ENCODE assay signal across 24 cellular contexts in the genomic region with DNA sequence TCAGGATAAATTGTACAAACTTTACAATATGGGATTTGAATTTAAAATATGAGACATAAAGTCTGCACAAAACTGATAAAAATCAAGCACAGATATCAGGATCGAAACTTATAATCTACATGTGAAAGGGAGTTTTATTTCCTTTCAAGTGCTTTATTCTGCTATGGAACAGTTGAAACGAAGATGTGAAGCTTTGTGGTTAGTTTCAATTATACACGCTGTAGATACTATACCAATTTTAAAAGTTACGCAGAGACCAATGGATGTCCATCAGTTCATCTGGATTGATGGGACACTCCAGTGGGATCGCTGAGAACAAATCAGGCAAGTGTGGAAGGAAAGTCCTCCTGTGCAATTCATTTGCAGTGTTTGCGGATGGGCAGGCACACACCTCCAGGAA.
"Had no signal": no experiment of that assay in that cellular context is flagged by ENCODE, and none has a peak within 500 bp of the region (broad histone marks: within the 10 kb centered on the region; RNA-seq: fewer than 3 reads in every experiment).

No MANE protein-coding gene starts in this region.

- H3K36me3 Mint-ChIP-seq: mesothelial cell of epicardium; naive B cell; stimulated activated memory B cell treated with anti-CD40 and anti-IgM and Interleukin-4, amounts not matched to agents 10 μg/mL and 1 μg/mL and 100 μg/mL, for 72 hours; type B pancreatic cell had no signal

- H3K4me1 Mint-ChIP-seq: mesothelial cell of epicardium had no signal

- ATAC-seq: left cardiac atrium; left ventricle myocardium superior; sciatic nerve; stimulated activated naive CD8-positive, alpha-beta T cell treated with anti-CD3 and anti-CD28 coated beads, Interleukin-15, amount 100 ng/mL, for 72 hours had no signal

- FAIRE-seq: endothelial cell of umbilical vein had no signal

- H3K27ac ChIP-seq: breast epithelium, ovary, uterus had no signal

- H3K27ac Mint-ChIP-seq: mesothelial cell of epicardium; naive B cell; nephron progenitor cell; progenitor cell of endocrine pancreas; stimulated activated memory B cell treated with anti-CD40 and anti-IgM and Interleukin-4, amounts not matched to agents 10 μg/mL and 1 μg/mL and 100 μg/mL, for 72 hours; stimulated activated naive CD8-positive, alpha-beta T cell treated with anti-CD3 and anti-CD28 coated beads, Interleukin-15, amount 100 ng/mL, for 72 hours; type B pancreatic cell had no signal

- H3K4me3 ChIP-seq: breast epithelium, ovary, skin epidermis, uterus had no signal

- H3K9me3 ChIP-seq: breast epithelium, neutrophil, ovary, uterus had no signal

- H3K4me3 Mint-ChIP-seq: mesothelial cell of epicardium; naive B cell; nephron progenitor cell; stimulated activated memory B cell treated with anti-CD40 and anti-IgM and Interleukin-4, amounts not matched to agents 10 μg/mL and 1 μg/mL and 100 μg/mL, for 72 hours; stimulated activated naive CD8-positive, alpha-beta T cell treated with anti-CD3 and anti-CD28 coated beads, Interleukin-15, amount 100 ng/mL, for 72 hours; type B pancreatic cell had no signal

- H3K27me3 ChIP-seq: breast epithelium, neutrophil, ovary, uterus had no signal

- DNase-seq: activated CD4-positive, alpha-beta T cell treated with anti-CD3 and anti-CD28 coated beads, Interleukin-2, amount 50 U/mL, for 4 hours; activated CD8-positive, alpha-beta memory T cell treated with anti-CD3 and anti-CD28 coated beads for 24 hours; activated naive CD4-positive, alpha-beta T cell; activated T-cell treated with anti-CD3 and anti-CD28 coated beads, Interleukin-2, amount 50 U/mL, for 4 hours; central memory CD4-positive, alpha-beta T cell; head of caudate nucleus; hippocampal formation; left cardiac atrium; left ventricle myocardium superior; naive B cell; nephron progenitor cell; ovary; stimulated activated naive CD8-positive, alpha-beta T cell treated with anti-CD3 and anti-CD28 coated beads, Interleukin-15, amount 100 ng/mL, for 72 hours; substantia nigra; uterus had no signal

- H3K4me1 ChIP-seq: breast epithelium, uterus had no signal

- H3K9me3 Mint-ChIP-seq: activated T-cell treated with anti-CD3 and anti-CD28 coated beads, Interleukin-2, amount 50 U/mL, for 4 hours; stimulated activated naive CD8-positive, alpha-beta T cell treated with anti-CD3 and anti-CD28 coated beads, Interleukin-15, amount 100 ng/mL, for 72 hours had no signal

- H3K36me3 ChIP-seq: breast epithelium, neutrophil, ovary, uterus had no signal
